In genomic region chr9:128047231-128047630, GRCh38 we compare ENCODE assay signal across 26 cellular contexts. TPM values are rescaled to one million over a fixed set of nuclear protein-coding genes. Genes with fewer than 3 reads are reported as not detected.
DNase-seq lines count a peak whose midpoint lies in the region; ATAC-seq, FAIRE-seq and TF ChIP-seq lines count a peak whose summit lies in the region.
"Had no signal": no experiment of that assay in that cellular context is flagged by ENCODE, and none has a peak within 500 bp of the region (broad histone marks: within the 10 kb centered on the region; RNA-seq: fewer than 3 reads in every experiment).

No MANE protein-coding gene starts in this region.

- no peak overlapping the region; the same call in 1 of the 2 replicates for H3K4me2 ChIP-seq in HepG2 (ENCODE audit: low read depth, low read length)
- H3K4me2 ChIP-seq: A549; BLaER1 treated with 17β-estradiol and CSF1 and Interleukin-3, amounts not matched to agents 10 nM and 100 nM had no signal

- peak overlapping the region; percentile 75 to 94 (median 85) for H3K27ac Mint-ChIP-seq in nephron
- H3K27ac Mint-ChIP-seq: B cell; CD4-positive, alpha-beta T cell; CD8-positive, alpha-beta T cell had no signal

- FAIRE-seq in HepG2 (lab: Jason Lieb, UNC) = no peak
- FAIRE-seq: A549, D721Med, GM12878, GM12892, GM18507 had no signal

- TF ChIP-seq CTCF in HepG2 (CRISPR knock-in tag; IDR thresholded peaks at IDR 0.05) (no peak), right lobe of liver (IDR thresholded peaks at IDR 0.05) (no peak), nephron (IDR thresholded peaks at IDR 0.05; ENCODE audit: unreplicated experiment in 3 of 3) (no peak), thyroid gland (IDR thresholded peaks at IDR 0.05) (no peak), vagina (IDR thresholded peaks at IDR 0.05) (no peak), esophagus muscularis mucosa (IDR thresholded peaks at IDR 0.05) (no peak)

- DNase-seq in HepG2 (ENCODE audit: low spot score) (no peak), right lobe of liver (no peak), thyroid gland (no peak), vagina (ENCODE audit: extremely low spot score in 2 of 2) (no peak), esophagus muscularis mucosa (ENCODE audit: extremely low spot score) (no peak), DMS53 (lab: John Stamatoyannopoulos, UW) (no peak)
- no peak for DNase-seq in effector CD8-positive, alpha-beta T cell (lab: John Stamatoyannopoulos, UW)
- DNase-seq: AML-193; Caco-2; Calu3; CD4-positive, alpha-beta T cell; CD8-positive, alpha-beta T cell; DMS79; DND-41; EL; GDM1 had no signal

- H3K4me3 Mint-ChIP-seq in nephron = no peak overlapping the region
- H3K4me3 Mint-ChIP-seq: B cell; CD4-positive, alpha-beta T cell; CD8-positive, alpha-beta T cell had no signal

- intact Hi-C loops in HepG2 (cut with micrococcal nuclease; ENCODE audit: unreplicated experiment) = no loop called here
- intact Hi-C loops in right lobe of liver (cut with DNase I) = no loop called here
- intact Hi-C loops in thyroid gland (cut with DNase I) = no loop called here
- intact Hi-C loops in vagina (cut with DNase I) = no loop called here
- intact Hi-C loops in esophagus muscularis mucosa (cut with DNase I) = no loop called here

- no peaks in the 10 kb centered on the region for H3K9me3 Mint-ChIP-seq in nephron
- H3K9me3 Mint-ChIP-seq: CD4-positive, alpha-beta T cell; CD8-positive, alpha-beta T cell had no signal

- peaks cover 38% of the 10 kb centered on the region for H3K4me1 Mint-ChIP-seq in nephron
- H3K4me1 Mint-ChIP-seq: B cell had no signal

- H3K4me3 ChIP-seq in HepG2 (replicated peaks in 1 of 3; ENCODE audit: insufficient read depth in 1 of 3, low read depth in 2 of 3, low read length in 3 of 3) (no peak overlapping the region), right lobe of liver (no peak overlapping the region), thyroid gland (replicated peaks in 1 of 3) (no peak overlapping the region), vagina (no peak overlapping the region), esophagus muscularis mucosa (no peak overlapping the region)
- H3K4me3 ChIP-seq: A549; BLaER1 treated with 17β-estradiol and CSF1 and Interleukin-3, amounts not matched to agents 10 nM and 100 nM; GM12878 had no signal

- no peak overlapping the region for H2AFZ ChIP-seq in HepG2 (ENCODE audit: low read length)

- 7% methylated on average over 6 of the region's 6 CpGs for WGBS in HepG2 (ENCODE audit: low lambda C conversion rate)
- 73% methylated on average over 6 of the region's 6 CpGs for WGBS in right lobe of liver (ENCODE audit: insufficient coverage, low coverage, low lambda C conversion rate, missing lambda C conversion rate)
- WGBS in thyroid gland, 2 donors = 58 to 66% methylated on average over 6 of the region's 6 CpGs
- WGBS in esophagus muscularis mucosa = 73% methylated on average over 6 of the region's 6 CpGs

- H3K9me3 ChIP-seq in HepG2 (ENCODE audit: low read length) (no peaks in the 10 kb centered on the region), right lobe of liver (no peaks in the 10 kb centered on the region), thyroid gland (no peaks in the 10 kb centered on the region), vagina (no peaks in the 10 kb centered on the region), esophagus muscularis mucosa (no peaks in the 10 kb centered on the region)
- H3K9me3 ChIP-seq: A549; BLaER1 treated with 17β-estradiol and CSF1 and Interleukin-3, amounts not matched to agents 10 nM and 100 nM; Caco-2 had no signal

- BruUV-seq in HepG2 (replicated peaks; lab: Mats Ljungman, UMichigan) = no TSS peak

- no peak for TF ChIP-seq POLR2A in HepG2 (IDR thresholded peaks at IDR 0.05; ENCODE audit: insufficient read depth in 1 of 2, low read depth in 2 of 2, low read length in 2 of 2)
- TF ChIP-seq POLR2A in right lobe of liver (IDR thresholded peaks at IDR 0.05) = no peak
- no peak for TF ChIP-seq POLR2A in thyroid gland (IDR thresholded peaks at IDR 0.05)
- TF ChIP-seq POLR2A in vagina (IDR thresholded peaks at IDR 0.05) = no peak
- TF ChIP-seq POLR2A in esophagus muscularis mucosa (IDR thresholded peaks at IDR 0.05; ENCODE audit: low read depth) = no peak

- H3K9ac ChIP-seq in HepG2 (ENCODE audit: insufficient read depth, low read depth, low read length) = no peak overlapping the region
- H3K9ac ChIP-seq: BLaER1 treated with 17β-estradiol and CSF1 and Interleukin-3, amounts not matched to agents 10 nM and 100 nM had no signal

- POLR2A ChIA-PET in HepG2 (lab: Yijun Ruan, JAX) = interaction anchor here (1.0 kb wide), 1 partner anchor 20 kb away, joined by 4 read pairs; the partner anchor contains the start of gene NAIF1

- no peaks in the 10 kb centered on the region for H3K36me3 Mint-ChIP-seq in nephron (ENCODE audit: low read depth)
- H3K36me3 Mint-ChIP-seq: CD8-positive, alpha-beta T cell had no signal

- peaks cover 0 to under 1% of the 10 kb centered on the region in 2 experiments; a peak in 1 of 5 replicates for H3K27me3 ChIP-seq in HepG2 (ENCODE audit: control insufficient read depth in 1 of 2, insufficient read depth in 2 of 2, low read length in 2 of 2)
- no peaks in the 10 kb centered on the region for H3K27me3 ChIP-seq in right lobe of liver
- H3K27me3 ChIP-seq in thyroid gland = no peaks in the 10 kb centered on the region
- H3K27me3 ChIP-seq in vagina = no peaks in the 10 kb centered on the region
- no peaks in the 10 kb centered on the region for H3K27me3 ChIP-seq in esophagus muscularis mucosa
- H3K27me3 ChIP-seq: BLaER1 treated with 17β-estradiol and CSF1 and Interleukin-3, amounts not matched to agents 10 nM and 100 nM had no signal

- H3K4me1 ChIP-seq in HepG2 (ENCODE audit: insufficient read depth, low read length) = peaks cover 83% of the 10 kb centered on the region
- peaks cover 0 to 17% (median 5%) of the 10 kb centered on the region in 4 donors for H3K4me1 ChIP-seq in right lobe of liver
- H3K4me1 ChIP-seq in thyroid gland = peaks cover 42 to 49% of the 10 kb centered on the region in 2 donors
- H3K4me1 ChIP-seq in vagina = peaks cover 43% of the 10 kb centered on the region
- H3K4me1 ChIP-seq in esophagus muscularis mucosa = peaks cover 0 to 5% (median 0%) of the 10 kb centered on the region in 4 donors

- H3K79me2 ChIP-seq in HepG2 (ENCODE audit: insufficient read depth, low read length) = no peaks in the 10 kb centered on the region

- TF ChIP-seq EP300 in HepG2 (IDR thresholded peaks at IDR 0.05; ENCODE audit: low read depth in 2 of 2, low read length in 2 of 2) (no peak), HepG2 (CRISPR knock-in tag; IDR thresholded peaks at IDR 0.05; ENCODE audit: borderline replicate concordance) (no peak), esophagus muscularis mucosa (IDR thresholded peaks at IDR 0.05) (no peak)

- H4K20me1 ChIP-seq in HepG2 (ENCODE audit: insufficient read depth, low read length) = no peaks in the 10 kb centered on the region
- H4K20me1 ChIP-seq: BLaER1 treated with 17β-estradiol and CSF1 and Interleukin-3, amounts not matched to agents 10 nM and 100 nM had no signal

- H3K36me3 ChIP-seq in HepG2 (replicated peaks in 1 of 2; ENCODE audit: control insufficient read depth in 1 of 2, insufficient read depth in 2 of 2, low read length in 2 of 2) = no peaks in the 10 kb centered on the region
- H3K36me3 ChIP-seq in right lobe of liver = no peaks in the 10 kb centered on the region
- no peaks in the 10 kb centered on the region for H3K36me3 ChIP-seq in thyroid gland
- H3K36me3 ChIP-seq in vagina = no peaks in the 10 kb centered on the region
- no peaks in the 10 kb centered on the region for H3K36me3 ChIP-seq in esophagus muscularis mucosa
- H3K36me3 ChIP-seq: BLaER1 treated with 17β-estradiol and CSF1 and Interleukin-3, amounts not matched to agents 10 nM and 100 nM had no signal

- ATAC-seq in HepG2 (no peak), right lobe of liver (no peak)
- ATAC-seq: A549; CD8-positive, alpha-beta T cell; GM12878 had no signal

- TF ChIP-seq RAD21 in HepG2 (CRISPR knock-in tag; IDR thresholded peaks at IDR 0.05) = no peak

- no peaks in the 10 kb centered on the region for H3K27me3 Mint-ChIP-seq in nephron (ENCODE audit: low read depth)
- H3K27me3 Mint-ChIP-seq: B cell; CD4-positive, alpha-beta T cell had no signal

- CTCF ChIA-PET in HepG2 (lab: Yijun Ruan, JAX; ENCODE audit: low intra/inter-chr PET ratio, low total read pairs) = no interaction called here

- H3K27ac ChIP-seq in HepG2 (ENCODE audit: extremely low read length, insufficient read depth, low read length) (no peak overlapping the region), right lobe of liver (no peak overlapping the region), thyroid gland (peak overlapping the region in 2 of 3 donors; percentile 17 to 41), vagina (peak overlapping the region; percentile 71), esophagus muscularis mucosa (replicated peaks in 1 of 4) (no peak overlapping the region)
- H3K27ac ChIP-seq: 22Rv1; A549; BLaER1 treated with 17β-estradiol and CSF1 and Interleukin-3, amounts not matched to agents 10 nM and 100 nM; C4-2B had no signal

- in situ Hi-C loops in HepG2 (cut with HindIII; ENCODE audit: extremely low pct_ligation_motif_present, low pct_unique_long_range_greater_than_20kb) = no loop called here

RNA-seq across cellular contexts. Expression of gene NAIF1, which starts 19.9 kb away (rescaled TPM):
- total RNA-seq in HepG2 (2016; rRNA removed; fragmentation: Illumina TruSeq; extraction: Trizol) (6.0 and 6.6 TPM in 2 replicates), right lobe of liver (1 to 10 TPM; 3.9 to 6.8 (median 5.7) TPM), thyroid gland (10 to 100 TPM in 2 of 4 donors, 1 to 10 TPM in 2; 5.3 to 17.2 (median 9.4) TPM), vagina (13.3 TPM), esophagus muscularis mucosa (10 to 100 TPM in 2 of 4 donors, 1 to 10 TPM in 2; 5.4 to 12.0 (median 9.7) TPM)
- total RNA-seq in HepG2 (2016; cell fraction: cytosol; rRNA removed; fragmentation: Illumina TruSeq; extraction: Trizol; ENCODE audit: low read depth) = 3.1 and 4.1 TPM in 2 replicates
- 6.0 and 6.4 TPM in 2 replicates for total RNA-seq in HepG2 (2016; cell fraction: insoluble cytoplasmic fraction; rRNA removed; fragmentation: Illumina TruSeq; extraction: Trizol)
- total RNA-seq in HepG2 (2016; cell fraction: membrane; rRNA removed; fragmentation: Illumina TruSeq; extraction: Trizol) = 5.7 and 6.1 TPM in 2 replicates
- total RNA-seq in HepG2 (2016; cell fraction: nucleus; rRNA removed; fragmentation: Illumina TruSeq; extraction: Trizol) = 2.9 and 4.1 TPM in 2 replicates
- polyA plus RNA-seq in HepG2 (2011; rRNA removed) = 6.9 TPM in 2 replicates
- 4.9 and 6.4 TPM in 2 replicates for polyA plus RNA-seq in HepG2 (2011; cell fraction: cytosol; rRNA removed)
- polyA plus RNA-seq in HepG2 (2011; cell fraction: nucleus; rRNA removed) = 3.8 and 4.0 TPM in 2 replicates
- polyA plus RNA-seq in HepG2 (2012) = 3.0 and 3.8 TPM in 2 replicates
- 2.4 and 2.6 TPM in 2 replicates for polyA plus RNA-seq in HepG2 (2016; cell fraction: cytosol; fragmentation: Illumina TruSeq; extraction: Trizol; ENCODE audit: low read depth)
- 5.2 and 5.7 TPM in 2 replicates for polyA plus RNA-seq in HepG2 (2016; cell fraction: insoluble cytoplasmic fraction; fragmentation: Illumina TruSeq; extraction: Trizol; ENCODE audit: low read depth)
- 3.5 and 3.9 TPM in 2 replicates for polyA plus RNA-seq in HepG2 (2016; cell fraction: membrane; fragmentation: Illumina TruSeq; extraction: Trizol; ENCODE audit: low read depth)
- 4.9 and 5.1 TPM in 2 replicates for polyA plus RNA-seq in HepG2 (2016; cell fraction: nucleus; fragmentation: Illumina TruSeq; extraction: Trizol; ENCODE audit: insufficient read depth, low read depth)
- 8.2 and 13.2 TPM in 2 replicates for polyA minus RNA-seq in HepG2 (2011; rRNA and poly(A)+ RNA removed; ENCODE audit: low replicate concordance)
- 3.2 and 6.0 TPM in 2 replicates for polyA minus RNA-seq in HepG2 (2011; cell fraction: cytosol; rRNA and poly(A)+ RNA removed)
- polyA minus RNA-seq in HepG2 (2011; cell fraction: nucleus; rRNA and poly(A)+ RNA removed) = 1.5 and 2.1 TPM in 2 replicates

RNA-seq across cellular contexts. Expression of gene SLC25A25, which starts 20.8 kb away (rescaled TPM):
- total RNA-seq in HepG2 (2016; rRNA removed; fragmentation: Illumina TruSeq; extraction: Trizol) (18.5 and 24.8 TPM in 2 replicates), right lobe of liver (10 to 100 TPM; 21.2 to 81.5 (median 53.3) TPM), thyroid gland (10 to 100 TPM; 21.9 to 42.0 (median 30.8) TPM), vagina (44.4 TPM), esophagus muscularis mucosa (100 to 1,000 TPM in 1 of 4 donors, 10 to 100 TPM in 3; 14.5 to 140 (median 21.3) TPM)
- total RNA-seq in HepG2 (2016; cell fraction: cytosol; rRNA removed; fragmentation: Illumina TruSeq; extraction: Trizol; ENCODE audit: low read depth) = 4.5 and 5.1 TPM in 2 replicates
- 16.4 and 24.3 TPM in 2 replicates for total RNA-seq in HepG2 (2016; cell fraction: insoluble cytoplasmic fraction; rRNA removed; fragmentation: Illumina TruSeq; extraction: Trizol)
- 10.5 and 11.1 TPM in 2 replicates for total RNA-seq in HepG2 (2016; cell fraction: membrane; rRNA removed; fragmentation: Illumina TruSeq; extraction: Trizol)
- total RNA-seq in HepG2 (2016; cell fraction: nucleus; rRNA removed; fragmentation: Illumina TruSeq; extraction: Trizol) = 21.4 and 25.1 TPM in 2 replicates
- 10.5 and 16.7 TPM in 2 replicates for polyA plus RNA-seq in HepG2 (2011; rRNA removed)
- 10.7 and 11.2 TPM in 2 replicates for polyA plus RNA-seq in HepG2 (2011; cell fraction: cytosol; rRNA removed)
- polyA plus RNA-seq in HepG2 (2011; cell fraction: nucleus; rRNA removed) = 26.1 and 29.6 TPM in 2 replicates
- 12.9 and 15.5 TPM in 2 replicates for polyA plus RNA-seq in HepG2 (2012)
- polyA plus RNA-seq in HepG2 (2016; cell fraction: cytosol; fragmentation: Illumina TruSeq; extraction: Trizol; ENCODE audit: low read depth) = 1.1 and 1.3 TPM in 2 replicates
- polyA plus RNA-seq in HepG2 (2016; cell fraction: insoluble cytoplasmic fraction; fragmentation: Illumina TruSeq; extraction: Trizol; ENCODE audit: low read depth) = 11.6 and 13.1 TPM in 2 replicates
- 2.6 and 2.7 TPM in 2 replicates for polyA plus RNA-seq in HepG2 (2016; cell fraction: membrane; fragmentation: Illumina TruSeq; extraction: Trizol; ENCODE audit: low read depth)
- polyA plus RNA-seq in HepG2 (2016; cell fraction: nucleus; fragmentation: Illumina TruSeq; extraction: Trizol; ENCODE audit: insufficient read depth, low read depth) = 31.1 and 36.4 TPM in 2 replicates
- polyA minus RNA-seq in HepG2 (2011; rRNA and poly(A)+ RNA removed; ENCODE audit: low replicate concordance) = 20.5 and 28.1 TPM in 2 replicates
- 10.0 and 10.2 TPM in 2 replicates for polyA minus RNA-seq in HepG2 (2011; cell fraction: cytosol; rRNA and poly(A)+ RNA removed)
- 14.4 and 26.1 TPM in 2 replicates for polyA minus RNA-seq in HepG2 (2011; cell fraction: nucleus; rRNA and poly(A)+ RNA removed)

Comparison
In these comparisons a context has a peak if more than half of its experiments do, and no peak if none do; other contexts are left out.
1. H3K27ac ChIP-seq: peak in thyroid gland (2 of 3) and vagina (single experiment); none in HepG2 (single experiment), right lobe of liver (0 of 3) and esophagus muscularis mucosa (0 of 4).